21 cellular contexts compared by ENCODE assay signal in the genomic region with DNA sequence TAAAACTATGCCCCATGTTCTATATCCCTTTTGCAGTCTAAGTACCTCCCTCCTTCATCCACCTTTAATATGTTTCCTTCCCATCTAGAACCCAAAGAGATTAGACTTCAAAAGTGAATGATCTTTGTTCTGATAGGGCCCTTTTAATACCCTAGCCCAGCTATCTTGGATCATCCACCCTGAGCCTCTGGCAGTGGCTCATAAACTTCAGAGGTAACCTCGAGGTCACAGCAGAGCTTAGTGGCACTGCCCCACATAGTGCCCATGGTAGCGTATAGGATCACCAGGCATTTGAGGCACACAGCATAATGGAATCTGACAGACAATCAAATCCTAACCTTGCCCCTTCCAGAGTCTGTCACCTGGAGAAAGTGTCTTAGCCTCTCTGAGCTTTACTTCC. TPM values are rescaled to one million over a fixed set of nuclear protein-coding genes. Genes with fewer than 3 reads are reported as not detected.
A peak's percentile ranks its signal among the peaks of the same experiment; 100 is the strongest.
DNase-seq lines count a peak whose midpoint lies in the region; ATAC-seq and TF ChIP-seq lines count a peak whose summit lies in the region.
"Had no signal": no experiment of that assay in that cellular context is flagged by ENCODE, and none has a peak within 500 bp of the region (broad histone marks: within the 10 kb centered on the region; RNA-seq: fewer than 3 reads in every experiment).

No MANE protein-coding gene starts in this region.

- peak overlapping the region; percentile 90 for H3K27ac ChIP-seq in 22Rv1
- no peak overlapping the region for H3K27ac ChIP-seq in CD4-positive, alpha-beta memory T cell (ENCODE audit: low read depth, low read length)
- no peak overlapping the region for H3K27ac ChIP-seq in PC-3 (ENCODE audit: low read length)
- H3K27ac ChIP-seq in tibial artery = no peak overlapping the region
- H3K27ac ChIP-seq: SK-N-MC had no signal

- no peak for DNase-seq in CD4-positive, alpha-beta memory T cell
- DNase-seq in PC-3 = no peak
- no peak for DNase-seq in left lobe of liver (ENCODE audit: low spot score)
- no peak for DNase-seq in tibial artery
- DNase-seq in NCI-H146 (lab: John Stamatoyannopoulos, UW) = no peak
- DNase-seq: AML-193; COR-L47; DMS153; GDM1; NCI-H1048; NCI-H1436; NCI-H2029; NCI-H345; NCI-H69; NK-92 treated with Interleukin-12 subunit alpha and Interleukin-12 subunit beta, amount 100 ng/mL, for 24 hours; SHP77 had no signal

- POLR2A ChIA-PET in CD4-positive, alpha-beta memory T cell (lab: Charles Lee; ENCODE audit: partially characterized antibody) = interaction anchor here (1.3 kb wide), 1 partner anchor 9 kb away, joined by 5 read pairs; no protein-coding TSS in a partner anchor
- POLR2A ChIA-PET in PC-3 (lab: Charles Lee; ENCODE audit: unreplicated experiment) = interaction anchor here (0.6 to 0.7 kb wide), 2 partner anchors 16 to 176 kb away, joined by 3 to 4 read pairs; a partner anchor contains a TSS

- H3K36me3 ChIP-seq in CD4-positive, alpha-beta memory T cell (ENCODE audit: insufficient read depth, low read length) = no peaks in the 10 kb centered on the region
- H3K36me3 ChIP-seq in PC-3 (ENCODE audit: low read depth, low read length) (0 out of 2 replicates have a peak, but pooled peaks cover 3% of the 10 kb centered on the region), tibial artery (no peaks in the 10 kb centered on the region)

- ATAC-seq in PC-3 = no peak
- peak; percentile 74 for ATAC-seq in left lobe of liver
- no peak for ATAC-seq in SK-N-SH treated with all-trans-retinoic acid at 6 μM for 48 hours
- no peak for ATAC-seq in HG02840 (IDR thresholded peaks at IDR 0.05; ENCODE audit: low FRiP score, unreplicated experiment)

- peaks cover 37 to 87% (median 55%) of the 10 kb centered on the region in 4 donors for H3K4me1 Mint-ChIP-seq in CD4-positive, alpha-beta memory T cell

- peak overlapping the region; percentile 36 for H3K4me2 ChIP-seq in PC-3 (ENCODE audit: low read length)

- H3F3A ChIP-seq in PC-3 (ENCODE audit: low read length, unreplicated experiment) = no peaks in the 10 kb centered on the region

- H4K20me1 ChIP-seq in PC-3 (ENCODE audit: low read length) = no peaks in the 10 kb centered on the region

- no peaks in the 10 kb centered on the region for H3K9me2 ChIP-seq in PC-3 (replicated peaks; ENCODE audit: low read length)

- CTCF ChIA-PET in CD4-positive, alpha-beta memory T cell (lab: Charles Lee; ENCODE audit: partially characterized antibody) = interaction anchor here (1.0 to 1.2 kb wide), 3 partner anchors 11 to 115 kb away, joined by 3 to 4 read pairs (median 3); no protein-coding TSS in a partner anchor
- CTCF ChIA-PET in PC-3 (lab: Charles Lee) = no interaction called here

- peaks cover 25% of the 10 kb centered on the region for H3K79me2 ChIP-seq in PC-3 (ENCODE audit: low read length)

- H3K4me1 ChIP-seq in CD4-positive, alpha-beta memory T cell (ENCODE audit: insufficient read depth, low read length) = peaks cover 48% of the 10 kb centered on the region
- H3K4me1 ChIP-seq in PC-3 (ENCODE audit: insufficient read depth, low read length) = peaks cover 59% of the 10 kb centered on the region
- no peaks in the 10 kb centered on the region for H3K4me1 ChIP-seq in tibial artery

- H3K36me3 Mint-ChIP-seq in CD4-positive, alpha-beta memory T cell = peaks cover 0 to 5% of the 10 kb centered on the region in 2 donors

- no peak overlapping the region for H2AFZ ChIP-seq in PC-3 (ENCODE audit: low read length)

- no peak overlapping the region for H3K9ac ChIP-seq in PC-3 (ENCODE audit: low read length)

- intact Hi-C loops in CD4-positive, alpha-beta memory T cell (cut with micrococcal nuclease) = no loop called here
- intact Hi-C loops in PC-3 (cut with micrococcal nuclease) (no loop called here), tibial artery (cut with DNase I; ENCODE audit: low total_unique reads) (no loop called here)

- TF ChIP-seq CTCF in 22Rv1 (IDR thresholded peaks at IDR 0.05) (no peak), PC-3 (conservative IDR thresholded peaks at IDR 0.05; ENCODE audit: low read depth, low read length) (no peak), tibial artery (IDR thresholded peaks at IDR 0.05) (no peak)

- no peaks in the 10 kb centered on the region for H3K9me3 Mint-ChIP-seq in CD4-positive, alpha-beta memory T cell

- peak overlapping the region in 5 of 8 donors; percentile 4 to 56 (median 21) for H3K4me3 Mint-ChIP-seq in CD4-positive, alpha-beta memory T cell
- H3K4me3 Mint-ChIP-seq: CD14-positive monocyte had no signal

- BruUV-seq in PC-3 (replicated peaks; lab: Mats Ljungman, UMichigan) = no TSS peak

- H3K27me3 Mint-ChIP-seq in CD4-positive, alpha-beta memory T cell = peaks cover 0 to 1% of the 10 kb centered on the region in 2 donors

- H3K27ac Mint-ChIP-seq in CD4-positive, alpha-beta memory T cell = peak overlapping the region; percentile 24 to 83 (median 58)

- no peaks in the 10 kb centered on the region for H3K9me3 ChIP-seq in CD4-positive, alpha-beta memory T cell (ENCODE audit: control insufficient read depth in 1 of 2, low read length in 2 of 2)
- no peaks in the 10 kb centered on the region for H3K9me3 ChIP-seq in PC-3 (ENCODE audit: low read length)
- no peaks in the 10 kb centered on the region for H3K9me3 ChIP-seq in tibial artery

- no peak overlapping the region for H3K4me3 ChIP-seq in CD4-positive, alpha-beta memory T cell (ENCODE audit: low read length in 2 of 2)
- H3K4me3 ChIP-seq in PC-3 (ENCODE audit: low read length) (no peak overlapping the region), tibial artery (no peak overlapping the region)
- H3K4me3 ChIP-seq: SK-N-MC had no signal

- no peaks in the 10 kb centered on the region for H3K27me3 ChIP-seq in CD4-positive, alpha-beta memory T cell (ENCODE audit: insufficient read depth, low read length)
- H3K27me3 ChIP-seq in PC-3 (ENCODE audit: low read length) = no peaks in the 10 kb centered on the region
- H3K27me3 ChIP-seq in tibial artery = no peaks in the 10 kb centered on the region

TF ChIP-seq in SK-N-SH treated with all-trans-retinoic acid at 6 μM for 48 hours, 23 proteins besides CTCF, POLR2A, EP300 and RAD21:
- TF ChIP-seq ZNF70 (CRISPR knock-in tag; IDR thresholded peaks at IDR 0.05) (no peak), BACH2 (CRISPR knock-in tag; IDR thresholded peaks at IDR 0.05; ENCODE audit: borderline replicate concordance) (no peak), RARB (CRISPR knock-in tag; IDR thresholded peaks at IDR 0.05) (no peak), ARNTL (CRISPR knock-in tag; IDR thresholded peaks at IDR 0.05; ENCODE audit: borderline replicate concordance, low read depth) (no peak), CSDC2 (CRISPR knock-in tag; IDR thresholded peaks at IDR 0.05) (no peak), ESRRG (CRISPR knock-in tag; IDR thresholded peaks at IDR 0.05) (no peak), ZNF565 (CRISPR knock-in tag; conservative IDR thresholded peaks at IDR 0.05; ENCODE audit: low read depth) (no peak), OSR1 (CRISPR knock-in tag; IDR thresholded peaks at IDR 0.05) (no peak), ZFP3 (CRISPR knock-in tag; IDR thresholded peaks at IDR 0.05) (no peak)
- TF ChIP-seq, protein P1, sequence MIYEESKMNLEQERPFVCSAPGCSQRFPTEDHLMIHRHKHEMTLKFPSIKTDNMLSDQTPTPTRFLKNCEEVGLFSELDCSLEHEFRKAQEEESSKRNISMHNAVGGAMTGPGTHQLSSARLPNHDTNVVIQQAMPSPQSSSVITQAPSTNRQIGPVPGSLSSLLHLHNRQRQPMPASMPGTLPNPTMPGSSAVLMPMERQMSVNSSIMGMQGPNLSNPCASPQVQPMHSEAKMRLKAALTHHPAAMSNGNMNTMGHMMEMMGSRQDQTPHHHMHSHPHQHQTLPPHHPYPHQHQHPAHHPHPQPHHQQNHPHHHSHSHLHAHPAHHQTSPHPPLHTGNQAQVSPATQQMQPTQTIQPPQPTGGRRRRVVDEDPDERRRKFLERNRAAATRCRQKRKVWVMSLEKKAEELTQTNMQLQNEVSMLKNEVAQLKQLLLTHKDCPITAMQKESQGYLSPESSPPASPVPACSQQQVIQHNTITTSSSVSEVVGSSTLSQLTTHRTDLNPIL (CRISPR knock-in tag; IDR thresholded peaks at IDR 0.05; ENCODE audit: low read depth) = no peak

RNA-seq across cellular contexts. Expression of a gene that starts 15.8 kb away (rescaled TPM):
- total RNA-seq in CD4-positive, alpha-beta memory T cell = 1 to 10 TPM; 5.6 to 6.1 TPM
- polyA plus RNA-seq in CD4-positive, alpha-beta memory T cell = 1 to 10 TPM; 3.6 to 5.2 TPM
- 41.1 and 42.1 TPM in 2 replicates for total RNA-seq in PC-3 (2014; rRNA removed)
- total RNA-seq in left lobe of liver = 1.6 TPM
